ENCODE assay signal across 13 cellular contexts in genomic region chr9:131672451-131672850, GRCh38.
DNase-seq lines count a peak whose midpoint lies in the region; ATAC-seq, FAIRE-seq and TF ChIP-seq lines count a peak whose summit lies in the region.
"Had no signal": no experiment of that assay in that cellular context is flagged by ENCODE, and none has a peak within 500 bp of the region (broad histone marks: within the 10 kb centered on the region; RNA-seq: fewer than 3 reads in every experiment).

No MANE protein-coding gene starts in this region.

- no peak for TF ChIP-seq CTCF in stomach (IDR thresholded peaks at IDR 0.05)

- peaks cover 56 to 92% (median 77%) of the 10 kb centered on the region in 4 donors for H3K4me1 ChIP-seq in stomach
- H3K4me1 ChIP-seq in small intestine (ENCODE audit: control insufficient read depth in 2 of 2, insufficient read depth in 1 of 2, low read depth in 1 of 2, low read length in 1 of 2): peaks cover 0 to 29% of the 10 kb centered on the region in 2 donors

- peaks cover 77% of the 10 kb centered on the region for H3K4me1 Mint-ChIP-seq in activated CD4-positive, alpha-beta T cell treated with anti-CD3 and anti-CD28 coated beads, Interleukin-2, amount 10 ng/mL, durations not matched to agents 24 days and 14 days
- peaks cover 88% of the 10 kb centered on the region for H3K4me1 Mint-ChIP-seq in activated CD8-positive, alpha-beta T cell treated with anti-CD3 and anti-CD28 coated beads, Interleukin-2, amount 10 ng/mL, durations not matched to agents 7 days and 5 days (ENCODE audit: low read depth)
- H3K4me1 Mint-ChIP-seq in immature natural killer cell: peaks cover 98 to 100% of the 10 kb centered on the region in 2 donors

- H3K9me3 Mint-ChIP-seq in activated CD4-positive, alpha-beta T cell treated with anti-CD3 and anti-CD28 coated beads, Interleukin-2, amount 10 ng/mL, durations not matched to agents 24 days and 14 days: no peaks in the 10 kb centered on the region
- no peaks in the 10 kb centered on the region for H3K9me3 Mint-ChIP-seq in activated CD8-positive, alpha-beta T cell treated with anti-CD3 and anti-CD28 coated beads, Interleukin-2, amount 10 ng/mL, durations not matched to agents 7 days and 5 days (ENCODE audit: insufficient read depth)
- no peaks in the 10 kb centered on the region for H3K9me3 Mint-ChIP-seq in immature natural killer cell
- H3K9me3 Mint-ChIP-seq: naive thymus-derived CD8-positive, alpha-beta T cell had no signal

- H3K36me3 ChIP-seq in stomach: no peaks in the 10 kb centered on the region
- no peaks in the 10 kb centered on the region for H3K36me3 ChIP-seq in small intestine (ENCODE audit: control insufficient read depth in 2 of 2, insufficient read depth in 2 of 2, low read length in 2 of 2)

- WGBS in stomach, 5 donors: 46 to 64% (median 57%) methylated on average over 4 of the region's 4 CpGs
- 55 to 68% (median 62%) methylated on average over 4 of the region's 4 CpGs for WGBS in small intestine, 3 donors

- ATAC-seq in activated CD8-positive, alpha-beta T cell treated with anti-CD3 and anti-CD28 coated beads, Interleukin-2, amount 10 ng/mL, durations not matched to agents 7 days and 5 days: no peak
- ATAC-seq in GM18867 (IDR thresholded peaks at IDR 0.05; ENCODE audit: unreplicated experiment): no peak
- ATAC-seq: A549; naive thymus-derived CD8-positive, alpha-beta T cell had no signal

- no peak for DNase-seq in activated CD4-positive, alpha-beta T cell treated with anti-CD3 and anti-CD28 coated beads, Interleukin-2, amount 10 ng/mL, durations not matched to agents 24 days and 14 days
- no peak for DNase-seq in activated CD4-positive, alpha-beta T cell treated with anti-CD3 and anti-CD28 coated beads, Interleukin-2, amount 50 U/mL, for 48 hours
- DNase-seq in activated CD8-positive, alpha-beta T cell treated with anti-CD3 and anti-CD28 coated beads, Interleukin-2, amount 10 ng/mL, durations not matched to agents 7 days and 5 days: no peak
- DNase-seq in immature natural killer cell (no peak), stomach (no peak), small intestine (no peak), NCI-H446 treated with DMSO at 0.1 percent for 48 hours (lab: John Stamatoyannopoulos, UW) (no peak)
- DNase-seq: erythroblast; naive thymus-derived CD8-positive, alpha-beta T cell had no signal

- H3K4me3 Mint-ChIP-seq in activated CD4-positive, alpha-beta T cell treated with anti-CD3 and anti-CD28 coated beads, Interleukin-2, amount 10 ng/mL, durations not matched to agents 24 days and 14 days: peak overlapping the region; percentile 23
- H3K4me3 Mint-ChIP-seq in activated CD8-positive, alpha-beta T cell treated with anti-CD3 and anti-CD28 coated beads, Interleukin-2, amount 10 ng/mL, durations not matched to agents 7 days and 5 days: no peak overlapping the region
- H3K4me3 Mint-ChIP-seq in immature natural killer cell: peak overlapping the region in 1 of 5 donors; percentile 25
- H3K4me3 Mint-ChIP-seq: naive thymus-derived CD8-positive, alpha-beta T cell had no signal

- no peak for TF ChIP-seq POLR2A in stomach (IDR thresholded peaks at IDR 0.05)

- H3K4me3 ChIP-seq in stomach: no peak overlapping the region
- no peak overlapping the region for H3K4me3 ChIP-seq in small intestine (ENCODE audit: low read depth in 1 of 2, low read length in 2 of 2)
- H3K4me3 ChIP-seq: A549, smooth muscle cell had no signal

- CTCF ChIA-PET in activated CD8-positive, alpha-beta T cell treated with anti-CD3 and anti-CD28 coated beads, Interleukin-2, amount 10 ng/mL, durations not matched to agents 7 days and 5 days (lab: Charles Lee): interaction anchor here (0.9 to 11.4 kb wide), 3 partner anchors 18 to 69 kb away, joined by 3 to 100 read pairs (median 3); partner anchors contain the start of gene RAPGEF1

- H3K9me3 ChIP-seq in stomach (no peaks in the 10 kb centered on the region), small intestine (ENCODE audit: control insufficient read depth, low read depth) (no peaks in the 10 kb centered on the region)
- H3K9me3 ChIP-seq: A549 had no signal

- intact Hi-C loops in activated CD4-positive, alpha-beta T cell treated with anti-CD3 and anti-CD28 coated beads, Interleukin-2, amount 10 ng/mL, durations not matched to agents 24 days and 14 days (cut with micrococcal nuclease): no loop called here
- intact Hi-C loops in stomach (cut with DNase I; ENCODE audit: low total_unique reads): no loop called here

- no peak for FAIRE-seq in small intestine (lab: Jason Lieb, UNC)
- FAIRE-seq: A549, astrocyte had no signal

- peaks cover 26% of the 10 kb centered on the region for H3K36me3 Mint-ChIP-seq in activated CD4-positive, alpha-beta T cell treated with anti-CD3 and anti-CD28 coated beads, Interleukin-2, amount 10 ng/mL, durations not matched to agents 24 days and 14 days (ENCODE audit: low read depth)
- peaks cover 18% of the 10 kb centered on the region for H3K36me3 Mint-ChIP-seq in activated CD8-positive, alpha-beta T cell treated with anti-CD3 and anti-CD28 coated beads, Interleukin-2, amount 10 ng/mL, durations not matched to agents 7 days and 5 days (ENCODE audit: low read depth)
- H3K36me3 Mint-ChIP-seq in immature natural killer cell: peaks cover 0 to 2% (median 0%) of the 10 kb centered on the region in 3 donors

- H3K27ac ChIP-seq in stomach: peak overlapping the region in 3 of 5 donors; percentile 7 to 88 (median 80)
- peak overlapping the region in 1 of 2 donors; percentile 43 for H3K27ac ChIP-seq in small intestine (ENCODE audit: low read depth in 1 of 2, low read length in 1 of 2)
- H3K27ac ChIP-seq: A549 had no signal

- H3K27me3 Mint-ChIP-seq in activated CD4-positive, alpha-beta T cell treated with anti-CD3 and anti-CD28 coated beads, Interleukin-2, amount 10 ng/mL, durations not matched to agents 24 days and 14 days: no peaks in the 10 kb centered on the region
- H3K27me3 Mint-ChIP-seq in activated CD8-positive, alpha-beta T cell treated with anti-CD3 and anti-CD28 coated beads, Interleukin-2, amount 10 ng/mL, durations not matched to agents 7 days and 5 days (ENCODE audit: low read depth): no peaks in the 10 kb centered on the region
- H3K27me3 Mint-ChIP-seq in immature natural killer cell (ENCODE audit: low read depth in 3 of 3): peaks cover 2 to 16% (median 11%) of the 10 kb centered on the region in 3 donors
- H3K27me3 Mint-ChIP-seq: naive thymus-derived CD8-positive, alpha-beta T cell had no signal

- H3K27me3 ChIP-seq in stomach (no peaks in the 10 kb centered on the region), small intestine (ENCODE audit: control insufficient read depth in 2 of 2, insufficient read depth in 2 of 2, low read length in 2 of 2) (no peaks in the 10 kb centered on the region)

- no peak for TF ChIP-seq EP300 in stomach (IDR thresholded peaks at IDR 0.05)

- POLR2A ChIA-PET in activated CD8-positive, alpha-beta T cell treated with anti-CD3 and anti-CD28 coated beads, Interleukin-2, amount 10 ng/mL, durations not matched to agents 7 days and 5 days (lab: Charles Lee): interaction anchor here (0.6 kb wide), 1 partner anchor 11 kb away, joined by 4 read pairs; no protein-coding TSS in a partner anchor

- peak overlapping the region; percentile 70 for H3K27ac Mint-ChIP-seq in activated CD4-positive, alpha-beta T cell treated with anti-CD3 and anti-CD28 coated beads, Interleukin-2, amount 10 ng/mL, durations not matched to agents 24 days and 14 days
- peak overlapping the region; percentile 10 for H3K27ac Mint-ChIP-seq in activated CD8-positive, alpha-beta T cell treated with anti-CD3 and anti-CD28 coated beads, Interleukin-2, amount 10 ng/mL, durations not matched to agents 7 days and 5 days
- H3K27ac Mint-ChIP-seq in immature natural killer cell: peak overlapping the region; percentile 86 to 100 (median 99)

Comparison
In these comparisons a context has a peak if more than half of its experiments do, and no peak if none do; other contexts are left out.
1. H3K27ac Mint-ChIP-seq: peak in every context shown above with its lines; median percentile 99 in immature natural killer cell; 70 in activated CD4-positive, alpha-beta T cell treated with anti-CD3 and anti-CD28 coated beads, Interleukin-2, amount 10 ng/mL, durations not matched to agents 24 days and 14 days; 10 in activated CD8-positive, alpha-beta T cell treated with anti-CD3 and anti-CD28 coated beads, Interleukin-2, amount 10 ng/mL, durations not matched to agents 7 days and 5 days.